18 cellular contexts compared by ENCODE assay signal in genomic region chr11:132056689-132057088, GRCh38.
A peak's percentile ranks its signal among the peaks of the same experiment; 100 is the strongest.
DNase-seq lines count a peak whose midpoint lies in the region; ATAC-seq, FAIRE-seq and TF ChIP-seq lines count a peak whose summit lies in the region.
"Had no signal": no experiment of that assay in that cellular context is flagged by ENCODE, and none has a peak within 500 bp of the region (broad histone marks: within the 10 kb centered on the region; RNA-seq: fewer than 3 reads in every experiment).

No MANE protein-coding gene starts in this region.

- CTCF ChIA-PET in A673 (lab: Charles Lee), result no interaction called here

- no peak overlapping the region for H3K4me3 ChIP-seq in A673 (ENCODE audit: low read depth, low read length, poor library complexity, severe bottlenecking)
- H3K4me3 ChIP-seq: tibial nerve had no signal

- POLR2A ChIA-PET in A673 (lab: Charles Lee; ENCODE audit: low non-redundant PET), result no interaction called here

- H3K4me1 ChIP-seq in A673 (ENCODE audit: insufficient read depth, low read length, poor library complexity, severe bottlenecking), result peaks cover 47% of the 10 kb centered on the region

- DNase-seq in A673 (ENCODE audit: low spot score) (peak; percentile 93), HTR-8/SVneo (ENCODE audit: insufficient read length, low spot score) (peak; percentile 5), amniotic stem cell (lab: John Stamatoyannopoulos, UW) (peak; percentile 24), islet precursor cell (peak; percentile 71), HT-29 (ENCODE audit: low spot score) (no peak)
- DNase-seq in activated CD8-positive, alpha-beta memory T cell treated with anti-CD3 and anti-CD28 coated beads, Interleukin-2, amount 50 U/mL, for 4 hours, result no peak
- DNase-seq: activated CD4-positive, alpha-beta T cell treated with anti-CD3 and anti-CD28 coated beads, Interleukin-2, amount 10 ng/mL, durations not matched to agents 7 days and 5 days; activated gamma-delta T cell; DMS79; foreskin melanocyte; kidney; NCI-H2081; small intestine; T-cell had no signal

- H3K27me3 ChIP-seq in A673 (replicated peaks; ENCODE audit: insufficient read depth, low read depth, low read length, poor library complexity), result no peaks in the 10 kb centered on the region
- H3K27me3 ChIP-seq: tibial nerve had no signal

- no TSS peak for BruUV-seq in A673 (replicated peaks; lab: Mats Ljungman, UMichigan)

- FAIRE-seq in HTR-8/SVneo (lab: Jason Lieb, UNC), result no peak
- FAIRE-seq: kidney, small intestine had no signal

- no peak for TF ChIP-seq CTCF in A673 (conservative IDR thresholded peaks at IDR 0.05; ENCODE audit: low read depth, low read length)

- no peak overlapping the region for H3K27ac ChIP-seq in A673 (ENCODE audit: low read depth, low read length, poor library complexity, severe bottlenecking)

- ATAC-seq in GM21447 (IDR thresholded peaks at IDR 0.05; ENCODE audit: unreplicated experiment), result no peak
- no peak for ATAC-seq in HG03469 (IDR thresholded peaks at IDR 0.05; ENCODE audit: unreplicated experiment)
- ATAC-seq: natural killer cell treated with Interleukin-12 subunit alpha and Interleukin-12 subunit beta and Interleukin-15 and Interleukin-18, amount 100 ng/mL, for 72 hours; T-cell had no signal

- H3K9me3 ChIP-seq in A673 (ENCODE audit: low read depth, low read length, poor library complexity, severe bottlenecking), result no peaks in the 10 kb centered on the region
- H3K9me3 ChIP-seq: tibial nerve had no signal

- intact Hi-C loops in A673 (cut with micrococcal nuclease; ENCODE audit: unreplicated experiment), result no loop called here

- no peaks in the 10 kb centered on the region for H3K36me3 ChIP-seq in A673 (ENCODE audit: insufficient read depth, low read length, poor library complexity, severe bottlenecking)
- H3K36me3 ChIP-seq: tibial nerve had no signal

Comparison
In these comparisons a context has a peak if more than half of its experiments do, and no peak if none do; other contexts are left out.
1. DNase-seq: peak in A673 (single experiment), HTR-8/SVneo (single experiment), amniotic stem cell (single experiment) and islet precursor cell (single experiment); none in HT-29 (single experiment) and activated CD8-positive, alpha-beta memory T cell treated with anti-CD3 and anti-CD28 coated beads, Interleukin-2, amount 50 U/mL, for 4 hours (single experiment).